In genomic region chr9:129489838-129490582, GRCh38 we compare ENCODE assay signal across 8 cellular contexts.
DNase-seq lines count a peak whose midpoint lies in the region; ATAC-seq and TF ChIP-seq lines count a peak whose summit lies in the region.

No MANE protein-coding gene starts in this region.

- H3K36me3 ChIP-seq in mammary epithelial cell (ENCODE audit: insufficient read depth, low read length) (no peaks in the 10 kb centered on the region), stomach (peaks cover 0 to 5% (median 1%) of the 10 kb centered on the region in 4 donors)

- intact Hi-C loops in mammary epithelial cell (cut with micrococcal nuclease): loop anchor here (2.0 kb wide), 3 partner anchors 157 to 349 kb away; no protein-coding TSS in a partner anchor
- intact Hi-C loops in stomach (cut with DNase I; ENCODE audit: low total_unique reads): loop anchor here (10.0 kb wide), 1 partner anchor 115 kb away; no protein-coding TSS in a partner anchor

- H3K9me3 ChIP-seq in mammary epithelial cell (replicated peaks; ENCODE audit: insufficient read depth, low read length) (no peaks in the 10 kb centered on the region), stomach (no peaks in the 10 kb centered on the region)

- CTCF ChIA-PET in mammary epithelial cell (lab: Charles Lee; ENCODE audit: low non-redundant PET): no interaction called here

- H3K79me2 ChIP-seq in mammary epithelial cell (ENCODE audit: insufficient read depth, low read length): no peaks in the 10 kb centered on the region

- no peaks in the 10 kb centered on the region for H4K20me1 ChIP-seq in mammary epithelial cell (ENCODE audit: insufficient read depth, low read length)

- no peak overlapping the region for H3K9ac ChIP-seq in mammary epithelial cell (ENCODE audit: insufficient read depth, low read length)

- in situ Hi-C loops in mammary epithelial cell (cut with MboI; ENCODE audit: low sequenced_read_pairs in 2 of 2): loop anchor here in 1 of 2 donors (25.0 kb wide), 1 partner anchor 353 kb away; no protein-coding TSS in a partner anchor
- in situ Hi-C loops in KBM-7 (cut with MboI; ENCODE audit: low pct_unique_long_range_greater_than_20kb, low sequenced_read_pairs): no loop called here

- peak overlapping the region; percentile 80 for H3K4me2 ChIP-seq in mammary epithelial cell (ENCODE audit: insufficient read depth, low read depth, low read length)

- H3K27ac ChIP-seq in mammary epithelial cell (ENCODE audit: insufficient read depth, low read depth, low read length): no peak overlapping the region
- peak overlapping the region; percentile 96 to 100 (median 100) for H3K27ac ChIP-seq in stomach

- no peak overlapping the region for H2AFZ ChIP-seq in mammary epithelial cell (ENCODE audit: low read depth, low read length)

- ATAC-seq in memory B cell (ENCODE audit: low read depth): no peak

- no peak for TF ChIP-seq CTCF in AG10803 (conservative IDR thresholded peaks at IDR 0.05; ENCODE audit: low read length)
- no peak for TF ChIP-seq CTCF in mammary epithelial cell (conservative IDR thresholded peaks at IDR 0.05 in 1 of 2, IDR thresholded peaks at IDR 0.05 in 1 of 2; ENCODE audit: extremely low read depth in 1 of 2, insufficient read depth in 1 of 2, low read depth in 1 of 2, low read length in 2 of 2)
- TF ChIP-seq CTCF in stomach (IDR thresholded peaks at IDR 0.05): no peak

- H3K27me3 Mint-ChIP-seq in T-helper 1 cell treated with Interleukin-12 subunit alpha and Interleukin-12 subunit beta and Interleukin-4 antibody, amounts not matched to agents 30 μg/mL and 1 μg/mL, for 36 hours (ENCODE audit: low read depth): no peaks in the 10 kb centered on the region
- peaks cover 28% of the 10 kb centered on the region for H3K27me3 Mint-ChIP-seq in memory B cell

- H3K4me3 Mint-ChIP-seq in T-helper 1 cell treated with Interleukin-12 subunit alpha and Interleukin-12 subunit beta and Interleukin-4 antibody, amounts not matched to agents 30 μg/mL and 1 μg/mL, for 36 hours: peak overlapping the region; percentile 88
- peak overlapping the region; percentile 43 for H3K4me3 Mint-ChIP-seq in memory B cell

- dilution Hi-C loops in mammary epithelial cell (cut with HindIII; ENCODE audit: low sequenced_read_pairs): no loop called here

- no TSS peak for BruUV-seq in mammary epithelial cell (replicated peaks; lab: Mats Ljungman, UMichigan)

- H3K4me3 ChIP-seq in AG10803 (ENCODE audit: low read length) (peak overlapping the region; percentile 69), mammary epithelial cell (replicated peaks in 1 of 3; ENCODE audit: insufficient read depth in 1 of 3, low read depth in 2 of 3, low read length in 3 of 3) (no peak overlapping the region), stomach (peak overlapping the region; percentile 52 to 59 (median 54))

- H3K36me3 Mint-ChIP-seq in T-helper 1 cell treated with Interleukin-12 subunit alpha and Interleukin-12 subunit beta and Interleukin-4 antibody, amounts not matched to agents 30 μg/mL and 1 μg/mL, for 36 hours (ENCODE audit: low read depth): peaks cover 20% of the 10 kb centered on the region
- no peaks in the 10 kb centered on the region for H3K36me3 Mint-ChIP-seq in memory B cell

- no peaks in the 10 kb centered on the region for H3K9me3 Mint-ChIP-seq in T-helper 1 cell treated with Interleukin-12 subunit alpha and Interleukin-12 subunit beta and Interleukin-4 antibody, amounts not matched to agents 30 μg/mL and 1 μg/mL, for 36 hours
- H3K9me3 Mint-ChIP-seq in memory B cell: no peaks in the 10 kb centered on the region

- no peak for TF ChIP-seq POLR2A in stomach (IDR thresholded peaks at IDR 0.05)

- H3K4me1 ChIP-seq in mammary epithelial cell (ENCODE audit: insufficient read depth, low read length) (peaks cover 29% of the 10 kb centered on the region), stomach (peaks cover 79 to 97% (median 88%) of the 10 kb centered on the region in 4 donors)

- WGBS in mammary epithelial cell (ENCODE audit: low coverage, missing lambda C conversion rate): 79% methylated on average over 6 of the region's 15 CpGs
- WGBS in stomach, 5 donors: 21 to 38% (median 24%) methylated on average over 15 of the region's 15 CpGs

- H3K27me3 ChIP-seq in mammary epithelial cell (ENCODE audit: insufficient read depth, low read length): no peaks in the 10 kb centered on the region
- H3K27me3 ChIP-seq in stomach: no peaks in the 10 kb centered on the region

- H3K4me1 Mint-ChIP-seq in T-helper 1 cell treated with Interleukin-12 subunit alpha and Interleukin-12 subunit beta and Interleukin-4 antibody, amounts not matched to agents 30 μg/mL and 1 μg/mL, for 36 hours (ENCODE audit: low read depth): peaks cover 33% of the 10 kb centered on the region
- H3K4me1 Mint-ChIP-seq in memory B cell: peaks cover 8% of the 10 kb centered on the region

- peak overlapping the region; percentile 93 for H3K27ac Mint-ChIP-seq in T-helper 1 cell treated with Interleukin-12 subunit alpha and Interleukin-12 subunit beta and Interleukin-4 antibody, amounts not matched to agents 30 μg/mL and 1 μg/mL, for 36 hours
- H3K27ac Mint-ChIP-seq in memory B cell: no peak overlapping the region

- peak; percentile 44 for DNase-seq in AG10803 (ENCODE audit: low read depth)
- no peak for DNase-seq in mammary epithelial cell
- no peak for DNase-seq in memory B cell (ENCODE audit: low spot score in 2 of 2)
- no peak for DNase-seq in stomach
- no peak for DNase-seq in KBM-7
- DNase-seq in MV-4-11 (lab: John Stamatoyannopoulos, UW): no peak
- DNase-seq in SW 1271 (lab: John Stamatoyannopoulos, UW): no peak

- no peak for TF ChIP-seq EP300 in stomach (IDR thresholded peaks at IDR 0.05)

Comparison
In these comparisons a context has a peak if more than half of its experiments do, and no peak if none do; other contexts are left out.
1. H3K4me3 ChIP-seq: peak in AG10803 (single experiment) and stomach (4 of 4); none in mammary epithelial cell (0 of 3).